7 cellular contexts compared by ENCODE assay signal in genomic region chr1:2205191-2205952, GRCh38. TPM values are rescaled to one million over a fixed set of nuclear protein-coding genes. Genes with fewer than 3 reads are reported as not detected.
A peak's percentile ranks its signal among the peaks of the same experiment; 100 is the strongest.
DNase-seq lines count a peak whose midpoint lies in the region; ATAC-seq and TF ChIP-seq lines count a peak whose summit lies in the region.

No MANE protein-coding gene starts in this region.

- peak overlapping the region; percentile 51 for H3K4me3 Mint-ChIP-seq in activated CD4-positive, alpha-beta T cell treated with anti-CD3 and anti-CD28 coated beads for 36 hours

- no peak for TF ChIP-seq CTCF in left lung (IDR thresholded peaks at IDR 0.05)

- POLR2A ChIA-PET in activated CD4-positive, alpha-beta T cell treated with anti-CD3 and anti-CD28 coated beads for 36 hours (lab: Charles Lee) = interaction anchor here (0.9 kb wide), 1 partner anchor 10 kb away, joined by 3 read pairs; no protein-coding TSS in a partner anchor

- H3K4me1 Mint-ChIP-seq in activated CD4-positive, alpha-beta T cell treated with anti-CD3 and anti-CD28 coated beads for 36 hours = peaks cover 3% of the 10 kb centered on the region

- H3K27ac ChIP-seq in cingulate gyrus (ENCODE audit: low read depth, low read length) (peak overlapping the region; percentile 83), left lung (peak overlapping the region; percentile 79 to 83)

- no peaks in the 10 kb centered on the region for H3K9me3 ChIP-seq in left lung

- no peaks in the 10 kb centered on the region for H3K27me3 ChIP-seq in left lung

- no peaks in the 10 kb centered on the region for H3K36me3 ChIP-seq in left lung

- DNase-seq in NCI-H1930 (lab: John Stamatoyannopoulos, UW) = peak; percentile 69 to 82
- DNase-seq in activated CD4-positive, alpha-beta T cell treated with anti-CD3 and anti-CD28 coated beads for 36 hours = peak; percentile 98
- peak; percentile 99 for DNase-seq in left lung
- DNase-seq in stimulated activated CD4-positive, alpha-beta T cell treated with anti-CD3 and anti-CD28 coated beads, Interleukin-2, amount 100 ng/mL, for 48 hours = peak; percentile 86 to 91

- CTCF ChIA-PET in activated CD4-positive, alpha-beta T cell treated with anti-CD3 and anti-CD28 coated beads for 36 hours (lab: Charles Lee) = interaction anchor here (0.7 to 1.8 kb wide), 3 partner anchors 11 to 186 kb away, joined by 3 to 4 read pairs (median 4); partner anchors contain the start of genes FAAP20, MORN1 and RER1

- H3K9me3 Mint-ChIP-seq in activated CD4-positive, alpha-beta T cell treated with anti-CD3 and anti-CD28 coated beads for 36 hours (ENCODE audit: low read depth) = no peaks in the 10 kb centered on the region

- peak overlapping the region; percentile 37 to 55 for H3K4me3 ChIP-seq in left lung

- intact Hi-C loops in activated CD4-positive, alpha-beta T cell treated with anti-CD3 and anti-CD28 coated beads for 36 hours (cut with DNase I, micrococcal nuclease) = loop anchor here (1.0 to 2.0 kb wide), 14 partner anchors 10 to 437 kb away; partner anchors contain the start of genes MORN1 (in 1 of the 2), PEX10 (in 1 of the 2), PRXL2B (in 1 of the 2) and RER1 (in 1 of the 2)
- intact Hi-C loops in left lung (cut with DNase I) = no loop called here

- peaks cover 24 to 59% of the 10 kb centered on the region in 2 donors for H3K4me1 ChIP-seq in left lung

- peak; percentile 75 for ATAC-seq in GM18498 (IDR thresholded peaks at IDR 0.05; ENCODE audit: unreplicated experiment)
- peak; percentile 62 for ATAC-seq in HG02623 (IDR thresholded peaks at IDR 0.05; ENCODE audit: unreplicated experiment)
- ATAC-seq in activated CD4-positive, alpha-beta T cell treated with anti-CD3 and anti-CD28 coated beads for 36 hours = peak; percentile 88
- ATAC-seq in left lung = peak; percentile 84

- no peaks in the 10 kb centered on the region for H3K36me3 Mint-ChIP-seq in activated CD4-positive, alpha-beta T cell treated with anti-CD3 and anti-CD28 coated beads for 36 hours (ENCODE audit: low read depth)

- H3K27ac Mint-ChIP-seq in activated CD4-positive, alpha-beta T cell treated with anti-CD3 and anti-CD28 coated beads for 36 hours = no peak overlapping the region

- no peaks in the 10 kb centered on the region for H3K27me3 Mint-ChIP-seq in activated CD4-positive, alpha-beta T cell treated with anti-CD3 and anti-CD28 coated beads for 36 hours

RNA-seq across cellular contexts. Expression of gene FAAP20, which starts 10.8 kb away (rescaled TPM):
- 10 to 100 TPM; 69.7 to 84.4 TPM for total RNA-seq in activated CD4-positive, alpha-beta T cell treated with anti-CD3 and anti-CD28 coated beads for 36 hours
- total RNA-seq in left lung = 10 to 100 TPM; 51.6 to 69.7 TPM

RNA-seq across cellular contexts. Expression of gene SKI, which starts 22.7 kb away (rescaled TPM):
- 10 to 100 TPM; 28.7 to 34.0 TPM for total RNA-seq in activated CD4-positive, alpha-beta T cell treated with anti-CD3 and anti-CD28 coated beads for 36 hours
- 10 to 100 TPM; 75.8 to 89.0 TPM for total RNA-seq in left lung

Comparison
In these comparisons a context has a peak if more than half of its experiments do, and no peak if none do; other contexts are left out.
1. Peak in every context shown above with its lines: DNase-seq, ATAC-seq, H3K4me3 ChIP-seq and H3K27ac ChIP-seq.
2. intact Hi-C loops: an anchor here in activated CD4-positive, alpha-beta T cell treated with anti-CD3 and anti-CD28 coated beads for 36 hours (1.0 to 2.0 kb wide); none called in left lung.